In the genomic region with DNA sequence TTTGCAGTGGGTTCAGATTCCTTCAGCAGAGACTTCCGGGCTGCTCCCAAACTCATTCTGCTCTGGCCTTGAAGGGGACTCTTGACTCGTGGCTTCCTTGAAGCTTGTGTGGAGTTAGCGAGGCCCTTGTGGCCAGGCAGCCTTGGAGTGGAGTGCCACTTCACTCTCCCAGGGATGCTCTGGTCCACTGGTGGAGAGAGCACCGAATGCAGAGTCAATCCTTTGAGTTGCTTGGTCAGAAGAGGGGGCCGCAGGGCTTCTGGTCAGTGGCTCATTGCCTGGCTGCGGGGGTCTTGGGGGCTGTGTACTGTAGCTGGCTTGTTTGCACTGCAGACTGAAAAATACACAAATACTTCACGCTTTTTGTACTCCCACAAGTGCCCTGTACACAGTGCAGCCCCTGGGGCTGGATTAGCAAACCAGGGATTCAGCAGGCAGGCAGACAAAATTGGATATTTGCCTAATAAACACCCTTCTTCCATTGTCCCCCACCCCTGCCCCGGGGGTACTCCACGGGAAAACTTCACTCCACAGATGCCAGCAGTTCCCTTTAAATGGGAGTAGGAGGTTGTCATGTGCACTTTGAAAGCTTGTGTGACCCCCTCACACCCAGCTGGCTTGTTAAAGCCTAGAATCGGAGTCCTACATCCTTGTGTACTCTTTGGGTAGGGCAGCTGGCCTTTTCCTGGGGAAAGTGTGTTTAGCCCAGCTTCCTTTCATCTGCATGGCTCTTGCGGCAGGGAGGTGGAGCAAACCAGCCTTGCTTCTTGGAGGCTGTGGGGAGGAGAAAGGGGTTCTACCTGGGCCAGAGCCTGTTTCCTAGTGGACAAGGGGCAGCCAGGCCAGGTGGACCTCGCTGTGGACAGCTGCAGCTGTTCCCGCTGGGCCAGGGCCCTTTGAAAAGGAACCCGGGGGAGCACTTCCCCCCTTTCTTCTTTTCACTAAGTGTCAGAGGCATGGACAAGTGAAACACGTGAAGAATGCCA, we compare ENCODE assay signal across 2 cellular contexts.
TF ChIP-seq lines count a peak whose summit lies in the region.

No MANE protein-coding gene starts in this region.

TF ChIP-seq in SK-N-SH, 30 proteins besides CTCF, POLR2A, EP300 and RAD21 (continued from another document):
- TF ChIP-seq ZBTB33 (IDR thresholded peaks at IDR 0.05; ENCODE audit: borderline replicate concordance, low read depth) (no peak), FOXM1 (IDR thresholded peaks at IDR 0.05; ENCODE audit: low read depth) (no peak)
- TF ChIP-seq, protein P1, sequence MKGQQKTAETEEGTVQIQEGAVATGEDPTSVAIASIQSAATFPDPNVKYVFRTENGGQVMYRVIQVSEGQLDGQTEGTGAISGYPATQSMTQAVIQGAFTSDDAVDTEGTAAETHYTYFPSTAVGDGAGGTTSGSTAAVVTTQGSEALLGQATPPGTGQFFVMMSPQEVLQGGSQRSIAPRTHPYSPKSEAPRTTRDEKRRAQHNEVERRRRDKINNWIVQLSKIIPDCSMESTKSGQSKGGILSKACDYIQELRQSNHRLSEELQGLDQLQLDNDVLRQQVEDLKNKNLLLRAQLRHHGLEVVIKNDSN (IDR thresholded peaks at IDR 0.05; ENCODE audit: borderline replicate concordance, low read depth) = no peak

TF ChIP-seq in SK-N-SH treated with all-trans-retinoic acid at 6 μM for 48 hours, 23 proteins besides CTCF, POLR2A, EP300 and RAD21 (continued from another document):
- TF ChIP-seq, protein P2, sequence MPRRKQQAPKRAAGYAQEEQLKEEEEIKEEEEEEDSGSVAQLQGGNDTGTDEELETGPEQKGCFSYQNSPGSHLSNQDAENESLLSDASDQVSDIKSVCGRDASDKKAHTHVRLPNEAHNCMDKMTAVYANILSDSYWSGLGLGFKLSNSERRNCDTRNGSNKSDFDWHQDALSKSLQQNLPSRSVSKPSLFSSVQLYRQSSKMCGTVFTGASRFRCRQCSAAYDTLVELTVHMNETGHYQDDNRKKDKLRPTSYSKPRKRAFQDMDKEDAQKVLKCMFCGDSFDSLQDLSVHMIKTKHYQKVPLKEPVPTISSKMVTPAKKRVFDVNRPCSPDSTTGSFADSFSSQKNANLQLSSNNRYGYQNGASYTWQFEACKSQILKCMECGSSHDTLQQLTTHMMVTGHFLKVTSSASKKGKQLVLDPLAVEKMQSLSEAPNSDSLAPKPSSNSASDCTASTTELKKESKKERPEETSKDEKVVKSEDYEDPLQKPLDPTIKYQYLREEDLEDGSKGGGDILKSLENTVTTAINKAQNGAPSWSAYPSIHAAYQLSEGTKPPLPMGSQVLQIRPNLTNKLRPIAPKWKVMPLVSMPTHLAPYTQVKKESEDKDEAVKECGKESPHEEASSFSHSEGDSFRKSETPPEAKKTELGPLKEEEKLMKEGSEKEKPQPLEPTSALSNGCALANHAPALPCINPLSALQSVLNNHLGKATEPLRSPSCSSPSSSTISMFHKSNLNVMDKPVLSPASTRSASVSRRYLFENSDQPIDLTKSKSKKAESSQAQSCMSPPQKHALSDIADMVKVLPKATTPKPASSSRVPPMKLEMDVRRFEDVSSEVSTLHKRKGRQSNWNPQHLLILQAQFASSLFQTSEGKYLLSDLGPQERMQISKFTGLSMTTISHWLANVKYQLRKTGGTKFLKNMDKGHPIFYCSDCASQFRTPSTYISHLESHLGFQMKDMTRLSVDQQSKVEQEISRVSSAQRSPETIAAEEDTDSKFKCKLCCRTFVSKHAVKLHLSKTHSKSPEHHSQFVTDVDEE (CRISPR knock-in tag; IDR thresholded peaks at IDR 0.05) = no peak
- no peak for TF ChIP-seq ZNF565 (CRISPR knock-in tag; conservative IDR thresholded peaks at IDR 0.05; ENCODE audit: low read depth)
- no peak for TF ChIP-seq BACH2 (CRISPR knock-in tag; IDR thresholded peaks at IDR 0.05; ENCODE audit: borderline replicate concordance)
- TF ChIP-seq, protein P3, sequence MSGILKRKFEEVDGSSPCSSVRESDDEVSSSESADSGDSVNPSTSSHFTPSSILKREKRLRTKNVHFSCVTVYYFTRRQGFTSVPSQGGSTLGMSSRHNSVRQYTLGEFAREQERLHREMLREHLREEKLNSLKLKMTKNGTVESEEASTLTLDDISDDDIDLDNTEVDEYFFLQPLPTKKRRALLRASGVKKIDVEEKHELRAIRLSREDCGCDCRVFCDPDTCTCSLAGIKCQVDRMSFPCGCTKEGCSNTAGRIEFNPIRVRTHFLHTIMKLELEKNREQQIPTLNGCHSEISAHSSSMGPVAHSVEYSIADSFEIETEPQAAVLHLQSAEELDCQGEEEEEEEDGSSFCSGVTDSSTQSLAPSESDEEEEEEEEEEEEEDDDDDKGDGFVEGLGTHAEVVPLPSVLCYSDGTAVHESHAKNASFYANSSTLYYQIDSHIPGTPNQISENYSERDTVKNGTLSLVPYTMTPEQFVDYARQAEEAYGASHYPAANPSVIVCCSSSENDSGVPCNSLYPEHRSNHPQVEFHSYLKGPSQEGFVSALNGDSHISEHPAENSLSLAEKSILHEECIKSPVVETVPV (CRISPR knock-in tag; IDR thresholded peaks at IDR 0.05) = no peak
- TF ChIP-seq ZFP3 (CRISPR knock-in tag; IDR thresholded peaks at IDR 0.05) = no peak
- TF ChIP-seq ZNF8 (CRISPR knock-in tag; IDR thresholded peaks at IDR 0.05) = no peak
- TF ChIP-seq GLIS3 (CRISPR knock-in tag; IDR thresholded peaks at IDR 0.05) = no peak
- no peak for TF ChIP-seq OSR1 (CRISPR knock-in tag; IDR thresholded peaks at IDR 0.05)
- TF ChIP-seq PPARA (CRISPR knock-in tag; IDR thresholded peaks at IDR 0.05; ENCODE audit: borderline replicate concordance) = no peak
- no peak for TF ChIP-seq ZFP30 (CRISPR knock-in tag; IDR thresholded peaks at IDR 0.05)
- no peak for TF ChIP-seq ESRRG (CRISPR knock-in tag; IDR thresholded peaks at IDR 0.05)
- TF ChIP-seq SNAI2 (CRISPR knock-in tag; IDR thresholded peaks at IDR 0.05) = no peak
